ENCODE assay signal across 18 cellular contexts in genomic region chr15:72239652-72240051, GRCh38. TPM values are rescaled to one million over a fixed set of nuclear protein-coding genes. Genes with fewer than 3 reads are reported as not detected.
"Had no signal": no experiment of that assay in that cellular context is flagged by ENCODE, and none has a peak within 500 bp of the region (broad histone marks: within the 10 kb centered on the region; RNA-seq: fewer than 3 reads in every experiment).

No MANE protein-coding gene starts in this region.

- H3K4me3 ChIP-seq: esophagus muscularis mucosa, gastroesophageal sphincter, heart right ventricle, spleen, thyroid gland had no signal

- DNase-seq: activated CD4-positive, CD25-positive, alpha-beta regulatory T cell; activated naive CD4-positive, alpha-beta T cell treated with Interleukin-2 at 50 U/mL for 16 hours; effector CD8-positive, alpha-beta T cell; heart right ventricle; left ventricle myocardium superior; posterior cingulate gyrus; spleen; stimulated activated CD4-positive, alpha-beta T cell treated with anti-CD3 and anti-CD28 coated beads, Interleukin-4, amount 100 ng/mL, for 4 hours; T-cell; thyroid gland had no signal

- H3K4me3 Mint-ChIP-seq: stimulated activated memory B cell treated with anti-CD40 and anti-IgM and Interleukin-4, amounts not matched to agents 10 μg/mL and 1 μg/mL and 100 μg/mL, for 72 hours; T-cell had no signal

- H3K27ac ChIP-seq: esophagus muscularis mucosa, gastroesophageal sphincter, heart right ventricle, neutrophil, spleen, thyroid gland had no signal

- H3K27ac Mint-ChIP-seq: stimulated activated memory B cell treated with anti-CD40 and anti-IgM and Interleukin-4, amounts not matched to agents 10 μg/mL and 1 μg/mL and 100 μg/mL, for 72 hours had no signal

- H3K9me3 ChIP-seq: esophagus muscularis mucosa, gastroesophageal sphincter, heart right ventricle, neutrophil, spleen, thyroid gland had no signal

- H3K27me3 Mint-ChIP-seq: activated T-helper 17 cell treated with anti-CD3 and anti-CD28 coated beads, Interleukin-2, amount 50 U/mL, for 72 hours; stimulated activated memory B cell treated with anti-CD40 and anti-IgM and Interleukin-4, amounts not matched to agents 10 μg/mL and 1 μg/mL and 100 μg/mL, for 72 hours; T-cell had no signal

- H3K4me1 ChIP-seq: thyroid gland had no signal

- ATAC-seq: activated T-helper 17 cell treated with anti-CD3 and anti-CD28 coated beads, Interleukin-2, amount 50 U/mL, for 72 hours; gastroesophageal sphincter; heart right ventricle; left ventricle myocardium superior; SK-N-SH treated with all-trans-retinoic acid at 6 μM for 48 hours; stimulated activated memory B cell treated with anti-CD40 and anti-IgM and Interleukin-4, amounts not matched to agents 10 μg/mL and 1 μg/mL and 100 μg/mL, for 72 hours; T-cell had no signal

- H3K27me3 ChIP-seq: esophagus muscularis mucosa, gastroesophageal sphincter, heart right ventricle, neutrophil, spleen, thyroid gland had no signal

- H3K9me3 Mint-ChIP-seq: activated T-helper 17 cell treated with anti-CD3 and anti-CD28 coated beads, Interleukin-2, amount 50 U/mL, for 72 hours; stimulated activated memory B cell treated with anti-CD40 and anti-IgM and Interleukin-4, amounts not matched to agents 10 μg/mL and 1 μg/mL and 100 μg/mL, for 72 hours; T-cell had no signal

- FAIRE-seq: endothelial cell of umbilical vein had no signal

RNA-seq across cellular contexts. Expression of gene GRAMD2A, which starts 42.1 kb away (rescaled TPM):
- total RNA-seq: left ventricle myocardium superior, mononuclear cell, T-cell had no signal
